Comparison of ENCODE assay signal across 8 cellular contexts in the genomic region with DNA sequence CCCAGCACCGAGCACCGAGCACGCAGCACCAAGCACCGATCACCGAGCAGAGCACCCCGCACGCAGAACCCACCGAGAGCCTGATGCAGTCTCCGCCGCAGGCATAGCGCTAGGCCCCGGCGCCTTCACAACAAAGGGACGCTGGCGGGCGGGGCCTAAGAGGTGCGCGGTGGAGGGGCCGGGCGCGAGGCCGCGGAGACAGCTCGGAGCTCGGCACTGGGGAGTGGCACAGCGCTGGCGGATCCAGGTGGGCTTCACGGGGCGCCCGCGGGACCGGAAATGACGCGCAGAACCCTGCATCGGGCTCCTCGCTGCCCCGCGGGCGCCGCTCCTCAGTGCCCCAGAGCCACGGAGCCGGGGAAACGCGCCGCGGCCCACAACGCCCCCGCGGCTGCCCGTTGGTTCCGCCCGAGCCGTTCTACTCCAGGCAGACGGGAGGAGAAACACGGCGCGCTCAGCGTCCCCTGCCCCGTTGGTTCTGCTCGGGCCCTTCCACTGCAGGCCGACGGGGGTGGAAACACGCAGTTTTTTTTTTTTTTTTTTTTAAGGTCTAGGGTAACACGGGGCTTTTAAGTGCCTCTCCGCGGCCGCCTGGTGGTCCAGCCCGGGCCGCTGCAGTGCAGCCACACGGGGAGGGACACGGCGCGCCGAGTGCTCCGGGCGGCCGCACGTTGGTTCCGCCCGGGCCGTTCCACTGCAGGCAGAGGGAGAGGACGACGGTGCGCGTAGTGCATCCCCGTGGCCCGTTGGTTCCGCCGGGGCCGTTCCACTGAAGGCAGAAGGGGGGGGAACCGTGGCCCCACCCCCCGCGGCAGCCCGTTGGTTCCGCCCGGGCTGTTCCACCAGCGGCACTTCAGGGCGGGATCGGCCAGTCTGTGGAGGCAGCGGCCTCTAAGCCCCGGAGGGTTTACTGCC. TPM values are rescaled to one million over a fixed set of nuclear protein-coding genes. Genes with fewer than 3 reads are reported as not detected.
DNase-seq lines count a peak whose midpoint lies in the region; ATAC-seq and TF ChIP-seq lines count a peak whose summit lies in the region.
"Not testable (repeated sequence)": the region's sequence is repeated elsewhere in the genome, so short reads cannot be mapped to it uniquely, and the experiment has no call there.

No MANE protein-coding gene starts in this region.

- not testable (repeated sequence) for H2AFZ ChIP-seq in H9 (ENCODE audit: low read length); Karpas-422 (ENCODE audit: low read length); neuron (ENCODE audit: low read depth, low read length)

- not testable (repeated sequence) for H2BK15ac ChIP-seq in H9 (ENCODE audit: low read depth, low read length)

- H3K9me3 ChIP-seq in H9 (ENCODE audit: control insufficient read depth, low read depth, low read length); Karpas-422 (ENCODE audit: low read length); neuron (ENCODE audit: low read length): not testable (repeated sequence)

- not testable (repeated sequence) for H3K79me1 ChIP-seq in H9 (ENCODE audit: insufficient read depth, low read depth, low read length, poor library complexity, severe bottlenecking)

- H3K4ac ChIP-seq in H9 (ENCODE audit: low read depth, low read length): not testable (repeated sequence)

- H3K9me3 Mint-ChIP-seq in H9; activated naive CD4-positive, alpha-beta T cell treated with anti-CD3 and anti-CD28 coated beads, Interleukin-2, amount 10 ng/mL, durations not matched to agents 7 days and 5 days; stimulated activated naive B cell treated with anti-CD40 and anti-IgM and Interleukin-4, amounts not matched to agents 10 μg/mL and 1 μg/mL and 100 μg/mL, for 72 hours: not testable (repeated sequence)

- H3T11ph ChIP-seq in H9 (ENCODE audit: low read length): not testable (repeated sequence)

- H3K14ac ChIP-seq in H9 (ENCODE audit: insufficient read depth, low read length): not testable (repeated sequence)

- CTCF ChIA-PET in activated naive CD4-positive, alpha-beta T cell treated with anti-CD3 and anti-CD28 coated beads, Interleukin-2, amount 10 ng/mL, durations not matched to agents 7 days and 5 days (lab: Charles Lee): not testable (repeated sequence)

- H3K9ac ChIP-seq in H9 (ENCODE audit: extremely low read depth, insufficient read length, low read length) (peak overlapping the region; percentile 66), Karpas-422 (ENCODE audit: low read length) (peak overlapping the region; percentile 53)

- not testable (repeated sequence) for H3K27ac ChIP-seq in H9 (ENCODE audit: insufficient read length, low read depth, low read length)
- peak overlapping the region; percentile 45; the same call in 1 of the 2 replicates for H3K27ac ChIP-seq in Karpas-422 (ENCODE audit: low read length)

- H3K4me3 ChIP-seq in Karpas-422 (ENCODE audit: low read length): not testable (repeated sequence)
- H3K4me3 ChIP-seq in neuron (ENCODE audit: low read length): peak overlapping the region; percentile 46

- not testable (repeated sequence) for H3K79me2 ChIP-seq in H9 (ENCODE audit: insufficient read depth, low read length); Karpas-422 (ENCODE audit: low read length)

- not testable (repeated sequence) for H2BK12ac ChIP-seq in H9 (ENCODE audit: insufficient read length, low read depth, low read length)

- WGBS in H9 (ENCODE audit: extremely low coverage, insufficient read length, low lambda C conversion rate): no CpG with 5 or more reads among the region's 101 CpGs

- not testable (repeated sequence) for H4K5ac ChIP-seq in H9 (ENCODE audit: insufficient read length, low read depth, low read length)

- H3K56ac ChIP-seq in H9 (ENCODE audit: insufficient read length, low read depth, low read length): not testable (repeated sequence)

- not testable (repeated sequence) for TF ChIP-seq CTCF in H9 (conservative IDR thresholded peaks at IDR 0.05)

- peak overlapping the region; percentile 70 to 94 (median 92); a peak in 5 of 7 replicates for H3K27ac Mint-ChIP-seq in H9
- peak overlapping the region; percentile 85 for H3K27ac Mint-ChIP-seq in activated naive CD4-positive, alpha-beta T cell treated with anti-CD3 and anti-CD28 coated beads, Interleukin-2, amount 10 ng/mL, durations not matched to agents 7 days and 5 days
- H3K27ac Mint-ChIP-seq in stimulated activated naive B cell treated with anti-CD40 and anti-IgM and Interleukin-4, amounts not matched to agents 10 μg/mL and 1 μg/mL and 100 μg/mL, for 72 hours: peak overlapping the region; percentile 93

- H3K36me3 ChIP-seq in Karpas-422 (ENCODE audit: insufficient read depth, low read length); neuron (ENCODE audit: insufficient read depth, low read length): not testable (repeated sequence)

- H3K27me3 ChIP-seq in H9 (ENCODE audit: insufficient read depth, low read length); Karpas-422 (ENCODE audit: low read length); neuron (ENCODE audit: insufficient read depth, low read length): not testable (repeated sequence)

- H3K4me2 ChIP-seq in H9 (ENCODE audit: insufficient read depth, insufficient read length, low read length); Karpas-422 (ENCODE audit: low read depth, low read length, poor library complexity, severe bottlenecking): not testable (repeated sequence)

- H3K27me3 Mint-ChIP-seq in H9 (ENCODE audit: low read depth); activated naive CD4-positive, alpha-beta T cell treated with anti-CD3 and anti-CD28 coated beads, Interleukin-2, amount 10 ng/mL, durations not matched to agents 7 days and 5 days; stimulated activated naive B cell treated with anti-CD40 and anti-IgM and Interleukin-4, amounts not matched to agents 10 μg/mL and 1 μg/mL and 100 μg/mL, for 72 hours: not testable (repeated sequence)

- ATAC-seq in stimulated activated naive B cell treated with anti-CD40 and anti-IgM and Interleukin-4, amounts not matched to agents 10 μg/mL and 1 μg/mL and 100 μg/mL, for 72 hours (replicated peaks): peak; percentile 61 to 80

- H3K23ac ChIP-seq in H9 (ENCODE audit: insufficient read length, low read depth, low read length): not testable (repeated sequence)

- not testable (repeated sequence) for H3K9me2 ChIP-seq in Karpas-422 (replicated peaks; ENCODE audit: insufficient read depth, low read length)

- H4K20me1 ChIP-seq in H9 (ENCODE audit: control insufficient read depth, insufficient read depth, insufficient read length); Karpas-422 (ENCODE audit: insufficient read depth, low read depth, low read length): not testable (repeated sequence)

- not testable (repeated sequence) for H3K23me2 ChIP-seq in H9 (ENCODE audit: insufficient read length, low read depth, low read length, poor library complexity, severe bottlenecking)

- H2BK5ac ChIP-seq in H9 (ENCODE audit: insufficient read length, low read length): not testable (repeated sequence)

- not testable (repeated sequence) for H4K91ac ChIP-seq in H9 (ENCODE audit: insufficient read length, low read depth, low read length)

- peak overlapping the region; percentile 50 for H3K18ac ChIP-seq in H9 (ENCODE audit: insufficient read length, low read depth, low read length)

- H3K4me1 ChIP-seq in H9 (ENCODE audit: insufficient read depth, low read length); Karpas-422 (ENCODE audit: low read length); neuron (ENCODE audit: insufficient read depth, low read length): not testable (repeated sequence)

- not testable (repeated sequence) for H2BK20ac ChIP-seq in H9 (ENCODE audit: low read depth, low read length, poor library complexity, severe bottlenecking)

- not testable (repeated sequence) for H3K4me1 Mint-ChIP-seq in H9; activated naive CD4-positive, alpha-beta T cell treated with anti-CD3 and anti-CD28 coated beads, Interleukin-2, amount 10 ng/mL, durations not matched to agents 7 days and 5 days; stimulated activated naive B cell treated with anti-CD40 and anti-IgM and Interleukin-4, amounts not matched to agents 10 μg/mL and 1 μg/mL and 100 μg/mL, for 72 hours

- DNase-seq in Daoy (ENCODE audit: low read depth): peak; percentile 74
- not testable (repeated sequence) for DNase-seq in H9
- peak; percentile 70 for DNase-seq in Karpas-422
- peak; percentile 21 for DNase-seq in SKM-1 treated with dmso at 0.1 percent for 144 hours (lab: John Stamatoyannopoulos, UW; ENCODE audit: unreplicated experiment)
- DNase-seq in activated naive CD4-positive, alpha-beta T cell treated with anti-CD3 and anti-CD28 coated beads, Interleukin-2, amount 10 ng/mL, durations not matched to agents 7 days and 5 days: peak; percentile 69
- DNase-seq in foreskin melanocyte: peak; percentile 62
- peak; percentile 48 for DNase-seq in stimulated activated naive B cell treated with anti-CD40 and anti-IgM and Interleukin-4, amounts not matched to agents 10 μg/mL and 1 μg/mL and 100 μg/mL, for 72 hours

- not testable (repeated sequence) for H2AK5ac ChIP-seq in H9 (ENCODE audit: insufficient read length, low read length)

- peak overlapping the region; percentile 64 to 74 for H3K4me3 Mint-ChIP-seq in H9
- H3K4me3 Mint-ChIP-seq in activated naive CD4-positive, alpha-beta T cell treated with anti-CD3 and anti-CD28 coated beads, Interleukin-2, amount 10 ng/mL, durations not matched to agents 7 days and 5 days: not testable (repeated sequence)
- peak overlapping the region; percentile 50 to 89 for H3K4me3 Mint-ChIP-seq in stimulated activated naive B cell treated with anti-CD40 and anti-IgM and Interleukin-4, amounts not matched to agents 10 μg/mL and 1 μg/mL and 100 μg/mL, for 72 hours

- not testable (repeated sequence) for H4K8ac ChIP-seq in H9 (replicated peaks; ENCODE audit: insufficient read length, low read depth, low read length)

- H3K36me3 Mint-ChIP-seq in H9 (ENCODE audit: insufficient read depth in 1 of 3, low read depth in 3 of 3): peaks cover 3 to 12% (median 10%) of the 10 kb centered on the region in 3 experiments; a peak in 6 of 7 replicates
- H3K36me3 Mint-ChIP-seq in activated naive CD4-positive, alpha-beta T cell treated with anti-CD3 and anti-CD28 coated beads, Interleukin-2, amount 10 ng/mL, durations not matched to agents 7 days and 5 days; stimulated activated naive B cell treated with anti-CD40 and anti-IgM and Interleukin-4, amounts not matched to agents 10 μg/mL and 1 μg/mL and 100 μg/mL, for 72 hours: not testable (repeated sequence)

- not testable (repeated sequence) for H2BK120ac ChIP-seq in H9 (ENCODE audit: low read depth, low read length, poor library complexity, severe bottlenecking)

RNA-seq across cellular contexts. Expression of a gene that starts 21.8 kb away (rescaled TPM):
- 10.0 and 13.5 TPM in 2 replicates for total RNA-seq in Daoy (2014; rRNA removed; shearing (Covaris generic))
- total RNA-seq in H9 (2021): 49.5 and 50.1 TPM in 2 replicates
- 26.2 and 39.6 TPM in 2 replicates for total RNA-seq in Karpas-422 (2014; rRNA removed; shearing (Covaris generic); ENCODE audit: low replicate concordance)

RNA-seq across cellular contexts. Expression of a gene that starts 32.4 kb away (rescaled TPM):
- 31.2 and 39.5 TPM in 2 replicates for total RNA-seq in Daoy (2014; rRNA removed; shearing (Covaris generic))
- total RNA-seq in H9 (2021): 104 and 105 TPM in 2 replicates
- total RNA-seq in Karpas-422 (2014; rRNA removed; shearing (Covaris generic); ENCODE audit: low replicate concordance): 44.3 and 80.3 TPM in 2 replicates

RNA-seq across cellular contexts. Expression of a gene that starts 53.3 kb away (rescaled TPM):
- 8.5 and 12.2 TPM in 2 replicates for total RNA-seq in Daoy (2014; rRNA removed; shearing (Covaris generic))
- total RNA-seq in H9 (2021): 39.6 and 41.7 TPM in 2 replicates
- total RNA-seq in Karpas-422 (2014; rRNA removed; shearing (Covaris generic); ENCODE audit: low replicate concordance): 24.9 and 32.9 TPM in 2 replicates
